24 cellular contexts compared by ENCODE assay signal in genomic region chr6:106138151-106138550, GRCh38. TPM values are rescaled to one million over a fixed set of nuclear protein-coding genes. Genes with fewer than 3 reads are reported as not detected.
DNase-seq lines count a peak whose midpoint lies in the region; ATAC-seq, FAIRE-seq and TF ChIP-seq lines count a peak whose summit lies in the region.
"Had no signal": no experiment of that assay in that cellular context is flagged by ENCODE, and none has a peak within 500 bp of the region (broad histone marks: within the 10 kb centered on the region; RNA-seq: fewer than 3 reads in every experiment).

No MANE protein-coding gene starts in this region.

- H3K9ac ChIP-seq in BLaER1 (no peak overlapping the region), OCI-LY3 (ENCODE audit: low read length) (peak overlapping the region; percentile 12; the same call in 1 of the 2 replicates)
- H3K9ac ChIP-seq: SK-N-SH had no signal

- TF ChIP-seq EP300 in esophagus muscularis mucosa (IDR thresholded peaks at IDR 0.05), result no peak

- H3K9me3 Mint-ChIP-seq in memory B cell, result no peaks in the 10 kb centered on the region
- H3K9me3 Mint-ChIP-seq: CD4-positive, CD25-positive, alpha-beta regulatory T cell had no signal

- WGBS in esophagus muscularis mucosa, result 67% methylated on average over 4 of the region's 6 CpGs

- ATAC-seq in memory B cell (ENCODE audit: low read depth), result peak; percentile 37
- ATAC-seq: A549 had no signal

- TF ChIP-seq CTCF in OCI-LY3 (IDR thresholded peaks at IDR 0.05; ENCODE audit: low read depth, low read length) (no peak), right atrium auricular region (IDR thresholded peaks at IDR 0.05) (no peak), WERI-Rb-1 (IDR thresholded peaks at IDR 0.05; ENCODE audit: low read depth, low read length) (no peak), esophagus muscularis mucosa (IDR thresholded peaks at IDR 0.05) (no peak)

- H3K4me3 ChIP-seq in BLaER1 (no peak overlapping the region), OCI-LY3 (ENCODE audit: low read length) (no peak overlapping the region), right atrium auricular region (no peak overlapping the region), WERI-Rb-1 (ENCODE audit: low read depth, low read length) (no peak overlapping the region), esophagus muscularis mucosa (no peak overlapping the region)
- H3K4me3 ChIP-seq: A549 had no signal

- peak overlapping the region; percentile 11; the same call in 1 of the 2 replicates for H3K4me2 ChIP-seq in BLaER1
- H3K4me2 ChIP-seq in OCI-LY3 (ENCODE audit: low read length), result peak overlapping the region; percentile 33
- H3K4me2 ChIP-seq: A549, SK-N-SH had no signal

- intact Hi-C loops in esophagus muscularis mucosa (cut with DNase I), result no loop called here

- FAIRE-seq in GM19239 (lab: Jason Lieb, UNC), result peak; percentile 65
- FAIRE-seq: A549 had no signal

- no peaks in the 10 kb centered on the region for H3K36me3 ChIP-seq in BLaER1
- H3K36me3 ChIP-seq in OCI-LY3 (replicated peaks; ENCODE audit: low read depth, low read length), result no peaks in the 10 kb centered on the region
- H3K36me3 ChIP-seq in right atrium auricular region, result no peaks in the 10 kb centered on the region
- H3K36me3 ChIP-seq in WERI-Rb-1, result no peaks in the 10 kb centered on the region
- H3K36me3 ChIP-seq in esophagus muscularis mucosa, result no peaks in the 10 kb centered on the region
- H3K36me3 ChIP-seq: BE2C had no signal

- no peaks in the 10 kb centered on the region for H3K9me3 ChIP-seq in BLaER1
- H3K9me3 ChIP-seq in OCI-LY3 (ENCODE audit: insufficient read depth, low read length), result no peaks in the 10 kb centered on the region
- H3K9me3 ChIP-seq in right atrium auricular region, result no peaks in the 10 kb centered on the region
- H3K9me3 ChIP-seq in WERI-Rb-1 (ENCODE audit: severe bottlenecking), result peaks cover 3% of the 10 kb centered on the region
- no peaks in the 10 kb centered on the region for H3K9me3 ChIP-seq in esophagus muscularis mucosa
- H3K9me3 ChIP-seq: A549, BE2C, SK-N-SH had no signal

- no peaks in the 10 kb centered on the region for H3K36me3 Mint-ChIP-seq in memory B cell
- H3K36me3 Mint-ChIP-seq: CD4-positive, CD25-positive, alpha-beta regulatory T cell had no signal

- peaks cover 27% of the 10 kb centered on the region for H3K4me1 Mint-ChIP-seq in memory B cell

- peak overlapping the region; percentile 63; the same call in 1 of the 2 replicates for H2AFZ ChIP-seq in OCI-LY3 (ENCODE audit: low read depth, low read length)

- no peak for TF ChIP-seq POLR2A in esophagus muscularis mucosa (IDR thresholded peaks at IDR 0.05; ENCODE audit: low read depth)

- no peaks in the 10 kb centered on the region for H3K27me3 Mint-ChIP-seq in memory B cell
- H3K27me3 Mint-ChIP-seq: CD4-positive, CD25-positive, alpha-beta regulatory T cell had no signal

- H3K27ac Mint-ChIP-seq in memory B cell, result no peak overlapping the region

- H3K79me2 ChIP-seq in OCI-LY3 (ENCODE audit: low read length), result no peaks in the 10 kb centered on the region

- DNase-seq in GM19239 (ENCODE audit: insufficient read length, low spot score), result no peak
- no peak for DNase-seq in memory B cell (ENCODE audit: low spot score in 2 of 2)
- no peak for DNase-seq in right atrium auricular region (ENCODE audit: low spot score)
- no peak for DNase-seq in WERI-Rb-1
- DNase-seq in esophagus muscularis mucosa (ENCODE audit: extremely low spot score), result no peak
- DNase-seq: BE2C; CD4-positive, CD25-positive, alpha-beta regulatory T cell; EL; GF-D8; GOT3; HCEC 1CT; KG1; MV-4-11; NCI-H1694; NCI-H2081; NCI-H2171 treated with DMSO at 0.1 percent for 48 hours; NCI-H446; NCI-H526; SHP77 treated with DMSO at 0.1 percent for 48 hours; SK-N-SH had no signal

- H4K20me1 ChIP-seq in BLaER1 (no peaks in the 10 kb centered on the region), OCI-LY3 (ENCODE audit: insufficient read depth, low read length) (no peaks in the 10 kb centered on the region)

- H3K4me3 Mint-ChIP-seq in memory B cell, result no peak overlapping the region
- H3K4me3 Mint-ChIP-seq: CD4-positive, CD25-positive, alpha-beta regulatory T cell had no signal

- peaks cover 27% of the 10 kb centered on the region for H3K4me1 ChIP-seq in BLaER1
- peaks cover 55% of the 10 kb centered on the region for H3K4me1 ChIP-seq in OCI-LY3 (ENCODE audit: low read length)
- no peaks in the 10 kb centered on the region for H3K4me1 ChIP-seq in right atrium auricular region
- no peaks in the 10 kb centered on the region for H3K4me1 ChIP-seq in esophagus muscularis mucosa
- H3K4me1 ChIP-seq: BE2C had no signal

- H3K27ac ChIP-seq in BLaER1, result no peak overlapping the region
- peak overlapping the region; percentile 48 for H3K27ac ChIP-seq in OCI-LY3 (ENCODE audit: low read length)
- H3K27ac ChIP-seq in right atrium auricular region, result no peak overlapping the region
- H3K27ac ChIP-seq in WERI-Rb-1, result no peak overlapping the region
- H3K27ac ChIP-seq in esophagus muscularis mucosa (replicated peaks in 1 of 4), result no peak overlapping the region
- H3K27ac ChIP-seq: A549, RWPE1 had no signal

- no peaks in the 10 kb centered on the region for H3K27me3 ChIP-seq in BLaER1
- H3K27me3 ChIP-seq in OCI-LY3 (ENCODE audit: low read depth, low read length), result no peaks in the 10 kb centered on the region
- no peaks in the 10 kb centered on the region for H3K27me3 ChIP-seq in right atrium auricular region
- H3K27me3 ChIP-seq in WERI-Rb-1 (ENCODE audit: insufficient read depth, low read depth, severe bottlenecking), result no peaks in the 10 kb centered on the region
- H3K27me3 ChIP-seq in esophagus muscularis mucosa, result no peaks in the 10 kb centered on the region
- H3K27me3 ChIP-seq: BE2C had no signal

RNA-seq across cellular contexts. Expression of gene PRDM1, which starts 52.0 kb away (rescaled TPM):
- total RNA-seq in right atrium auricular region (1 to 10 TPM; 1.8 to 1.9 TPM), esophagus muscularis mucosa (1 to 10 TPM; 1.8 to 5.1 (median 2.3) TPM)
